In genomic region chr18:74796928-74797576, GRCh38 we compare ENCODE assay signal across 8 cellular contexts.
DNase-seq lines count a peak whose midpoint lies in the region; ATAC-seq and TF ChIP-seq lines count a peak whose summit lies in the region.

No MANE protein-coding gene starts in this region.

- H3K4me3 Mint-ChIP-seq in activated naive CD4-positive, alpha-beta T cell treated with anti-CD3 and anti-CD28 coated beads for 36 hours, result no peak overlapping the region
- H3K4me3 Mint-ChIP-seq in type B pancreatic cell, result peak overlapping the region; percentile 54

- H4K20me1 ChIP-seq in OCI-LY3 (ENCODE audit: insufficient read depth, low read length), result no peaks in the 10 kb centered on the region

- H3K9me3 ChIP-seq in OCI-LY3 (ENCODE audit: insufficient read depth, low read length) (no peaks in the 10 kb centered on the region), heart left ventricle (no peaks in the 10 kb centered on the region)

- H3K4me2 ChIP-seq in OCI-LY3 (ENCODE audit: low read length), result peak overlapping the region; percentile 58

- WGBS in heart left ventricle, 4 donors, result 29 to 40% (median 31%) methylated on average over 7 of the region's 7 CpGs

- ATAC-seq in HG02840 (IDR thresholded peaks at IDR 0.05; ENCODE audit: low FRiP score, unreplicated experiment) (peak; percentile 90), heart left ventricle (peak; percentile 85 to 92 (median 89))

- H3K9ac ChIP-seq in OCI-LY3 (ENCODE audit: low read length), result no peak overlapping the region

- DNase-seq in activated naive CD4-positive, alpha-beta T cell treated with anti-CD3 and anti-CD28 coated beads for 36 hours, result peak; percentile 15
- DNase-seq in activated naive CD4-positive, alpha-beta T cell treated with Interleukin-2 at 50 U/mL for 16 hours, result no peak
- DNase-seq in heart left ventricle (no peak), type B pancreatic cell (ENCODE audit: extremely low spot score, unreplicated experiment) (no peak), epidermal melanocyte (ENCODE audit: insufficient read length, low spot score) (no peak), NCI-H82 (lab: John Stamatoyannopoulos, UW) (no peak)

- H3K27ac ChIP-seq in OCI-LY3 (ENCODE audit: low read length) (peak overlapping the region; percentile 7), heart left ventricle (peak overlapping the region in 11 of 12 donors; percentile 59 to 83 (median 70))

- H2AFZ ChIP-seq in OCI-LY3 (ENCODE audit: low read depth, low read length), result no peak overlapping the region

- H3K36me3 ChIP-seq in OCI-LY3 (replicated peaks; ENCODE audit: low read depth, low read length) (no peaks in the 10 kb centered on the region), heart left ventricle (no peaks in the 10 kb centered on the region)

- intact Hi-C loops in activated naive CD4-positive, alpha-beta T cell treated with anti-CD3 and anti-CD28 coated beads for 36 hours (cut with micrococcal nuclease), result no loop called here
- intact Hi-C loops in heart left ventricle (cut with DNase I), result no loop called here

- peak overlapping the region; percentile 39 for H3K4me3 ChIP-seq in OCI-LY3 (ENCODE audit: low read length)
- peak overlapping the region in 2 of 12 donors; percentile 14 to 17 for H3K4me3 ChIP-seq in heart left ventricle

- no peaks in the 10 kb centered on the region for H3K79me2 ChIP-seq in OCI-LY3 (ENCODE audit: low read length)

- no peaks in the 10 kb centered on the region for H3K27me3 ChIP-seq in OCI-LY3 (ENCODE audit: low read depth, low read length)
- no peaks in the 10 kb centered on the region for H3K27me3 ChIP-seq in heart left ventricle

- TF ChIP-seq POLR2A in heart left ventricle (IDR thresholded peaks at IDR 0.05), result no peak

- H3K4me1 ChIP-seq in OCI-LY3 (ENCODE audit: low read length) (peaks cover 39% of the 10 kb centered on the region), heart left ventricle (peaks cover 0 to 18% (median 9%) of the 10 kb centered on the region in 12 donors)

- H3K27ac Mint-ChIP-seq in activated naive CD4-positive, alpha-beta T cell treated with anti-CD3 and anti-CD28 coated beads for 36 hours, result no peak overlapping the region
- peak overlapping the region; percentile 56 for H3K27ac Mint-ChIP-seq in type B pancreatic cell

- CTCF ChIA-PET in activated naive CD4-positive, alpha-beta T cell treated with anti-CD3 and anti-CD28 coated beads for 36 hours (lab: Charles Lee), result interaction anchor here (1.2 kb wide), 1 partner anchor 9 kb away, joined by 3 read pairs; no protein-coding TSS in a partner anchor

- H3K27me3 Mint-ChIP-seq in activated naive CD4-positive, alpha-beta T cell treated with anti-CD3 and anti-CD28 coated beads for 36 hours (ENCODE audit: low read depth), result no peaks in the 10 kb centered on the region
- H3K27me3 Mint-ChIP-seq in type B pancreatic cell, result no peaks in the 10 kb centered on the region

- TF ChIP-seq CTCF in OCI-LY3 (IDR thresholded peaks at IDR 0.05; ENCODE audit: low read depth, low read length) (no peak), heart left ventricle (IDR thresholded peaks at IDR 0.05) (no peak), type B pancreatic cell (conservative IDR thresholded peaks at IDR 0.05) (no peak)

- H3K9me3 Mint-ChIP-seq in activated naive CD4-positive, alpha-beta T cell treated with anti-CD3 and anti-CD28 coated beads for 36 hours, result no peaks in the 10 kb centered on the region
- no peaks in the 10 kb centered on the region for H3K9me3 Mint-ChIP-seq in type B pancreatic cell

- peaks cover 1% of the 10 kb centered on the region for H3K36me3 Mint-ChIP-seq in activated naive CD4-positive, alpha-beta T cell treated with anti-CD3 and anti-CD28 coated beads for 36 hours (ENCODE audit: low read depth)
- H3K36me3 Mint-ChIP-seq in type B pancreatic cell, result no peaks in the 10 kb centered on the region

- peaks cover 21% of the 10 kb centered on the region for H3K4me1 Mint-ChIP-seq in activated naive CD4-positive, alpha-beta T cell treated with anti-CD3 and anti-CD28 coated beads for 36 hours (ENCODE audit: low read depth)
- peaks cover 22% of the 10 kb centered on the region for H3K4me1 Mint-ChIP-seq in type B pancreatic cell (ENCODE audit: unreplicated experiment)
